In the genomic region with DNA sequence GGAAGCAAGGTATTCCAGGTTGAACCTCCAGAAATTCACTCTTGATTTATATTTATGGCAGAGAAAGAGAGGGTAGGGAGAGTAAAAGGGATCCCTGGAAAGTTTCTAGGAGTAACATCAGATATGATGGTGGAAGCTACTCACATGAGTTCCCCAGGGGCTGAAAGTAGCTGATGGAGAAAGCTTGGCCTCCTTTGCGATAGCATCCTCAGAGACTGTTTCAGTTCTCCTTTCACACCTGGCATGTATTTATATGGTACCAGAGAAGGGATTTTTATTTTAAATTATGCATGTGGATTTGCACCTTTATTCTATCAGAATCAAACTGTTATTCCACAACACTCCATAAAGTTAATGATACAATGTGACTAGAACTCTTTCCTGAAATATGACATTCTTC, we compare ENCODE assay signal across 25 cellular contexts.
A peak's percentile ranks its signal among the peaks of the same experiment; 100 is the strongest.
DNase-seq lines count a peak whose midpoint lies in the region; ATAC-seq, FAIRE-seq and TF ChIP-seq lines count a peak whose summit lies in the region.
"Had no signal": no experiment of that assay in that cellular context is flagged by ENCODE, and none has a peak within 500 bp of the region (broad histone marks: within the 10 kb centered on the region; RNA-seq: fewer than 3 reads in every experiment).

No MANE protein-coding gene starts in this region.

- no peak for FAIRE-seq in GM12878 (lab: Jason Lieb, UNC)

- SMC1A ChIA-PET in GM12878 (lab: Charles Lee; ENCODE audit: uncharacterized antibody, unreplicated experiment): no interaction called here

- H3K9me3 ChIP-seq in GM12878 (replicated peaks; ENCODE audit: control insufficient read depth, insufficient read depth, low read length): no peaks in the 10 kb centered on the region
- H3K9me3 ChIP-seq: Caco-2, heart right ventricle, Peyer's patch had no signal

- intact Hi-C loops in GM12878 (cut with micrococcal nuclease; ENCODE audit: unreplicated experiment): no loop called here

- H3K4me3 ChIP-seq in GM12878: no peak overlapping the region
- H3K4me3 ChIP-seq: heart right ventricle, Peyer's patch had no signal

- H3K36me3 ChIP-seq in GM12878 (ENCODE audit: control insufficient read depth in 2 of 2, insufficient read depth in 2 of 2, low read length in 1 of 2): no peaks in the 10 kb centered on the region
- H3K36me3 ChIP-seq: heart right ventricle, Peyer's patch had no signal

- BruUV-seq in GM12878 (replicated peaks; lab: Mats Ljungman, UMichigan): no TSS peak

- no peaks in the 10 kb centered on the region for H4K20me1 ChIP-seq in GM12878 (ENCODE audit: control insufficient read depth, insufficient read depth)

- POLR2A ChIA-PET in GM12878 (lab: Charles Lee): no interaction called here

- no peaks in the 10 kb centered on the region for H3K27me3 ChIP-seq in GM12878 (replicated peaks in 1 of 2; ENCODE audit: control insufficient read depth in 2 of 2, insufficient read depth in 2 of 2, low read length in 1 of 2)
- H3K27me3 ChIP-seq: heart right ventricle, Peyer's patch had no signal

- no peaks in the 10 kb centered on the region for H3K4me1 ChIP-seq in GM12878 (ENCODE audit: control insufficient read depth, insufficient read depth, low read length)
- H3K4me1 ChIP-seq: heart right ventricle, Peyer's patch had no signal

- no peaks in the 10 kb centered on the region for H3K79me2 ChIP-seq in GM12878 (ENCODE audit: control insufficient read depth, insufficient read depth, low read length)

- ATAC-seq in GM19324 (IDR thresholded peaks at IDR 0.05; ENCODE audit: low FRiP score, unreplicated experiment) (peak; percentile 66), GM21737 (IDR thresholded peaks at IDR 0.05; ENCODE audit: unreplicated experiment) (peak; percentile 68), HG03103 (IDR thresholded peaks at IDR 0.05; ENCODE audit: low read depth, unreplicated experiment) (peak; percentile 75), GM12878 (peak; percentile 72), GM21381 (IDR thresholded peaks at IDR 0.05; ENCODE audit: unreplicated experiment) (no peak)
- ATAC-seq: activated CD8-positive, alpha-beta memory T cell treated with anti-CD3 and anti-CD28 coated beads, Interleukin-2, amount 10 ng/mL, durations not matched to agents 7 days and 5 days; heart right ventricle; naive thymus-derived CD8-positive, alpha-beta T cell had no signal

- no peak overlapping the region for H3K4me2 ChIP-seq in GM12878 (ENCODE audit: control insufficient read depth, insufficient read depth)

- no peak for TF ChIP-seq RAD21 in GM12878 (IDR thresholded peaks at IDR 0.05; ENCODE audit: insufficient read depth, low read depth, low read length)

- RAD21 ChIA-PET in GM12878 (lab: Charles Lee; ENCODE audit: unreplicated experiment): no interaction called here

- DNase-seq in GM12878 (ENCODE audit: low read depth, low spot score) (no peak), NOMO-1 treated with dmso at 0.1 percent for 144 hours (lab: John Stamatoyannopoulos, UW; ENCODE audit: unreplicated experiment) (no peak)
- DNase-seq in activated CD4-positive, alpha-beta T cell treated with anti-CD3 and anti-CD28 coated beads, Interleukin-2, amount 50 U/mL, for 48 hours: no peak
- DNase-seq: activated CD4-positive, CD25-positive, alpha-beta regulatory T cell treated with anti-CD3 and anti-CD28 coated beads, Interleukin-2, amount 50 U/mL, for 72 hours; activated CD8-positive, alpha-beta memory T cell treated with anti-CD3 and anti-CD28 coated beads, Interleukin-2, amount 10 ng/mL, durations not matched to agents 7 days and 5 days; activated effector memory CD4-positive, alpha-beta T cell treated with anti-CD3 and anti-CD28 coated beads, Interleukin-2, amount 50 U/mL, for 16 hours; AML-193; amygdala; Caco-2; effector CD8-positive, alpha-beta T cell; EL; heart right ventricle; Kasumi-1; naive thymus-derived CD8-positive, alpha-beta T cell; NCI-H2171; NCI-H748 treated with DMSO at 0.1 percent for 48 hours; Peyer's patch; stimulated activated CD4-positive, alpha-beta T cell treated with anti-CD3 and anti-CD28 coated beads, Interleukin-4, amount 100 ng/mL, for 4 hours; stimulated activated CD8-positive, alpha-beta memory T cell treated with anti-CD3 and anti-CD28 coated beads, Interleukin-4, amount 100 ng/mL, for 48 hours; substantia nigra; T1000 had no signal

- no peak for TF ChIP-seq EP300 in GM12878 (IDR thresholded peaks at IDR 0.05; ENCODE audit: borderline replicate concordance in 1 of 2, control insufficient read depth in 1 of 2, low read depth in 2 of 2, low read length in 2 of 2)

- no peak overlapping the region for H3K9ac ChIP-seq in GM12878 (ENCODE audit: control insufficient read depth, insufficient read depth, low read length)

- 35% methylated on average over 1 of the region's 1 CpG for WGBS in GM12878 (ENCODE audit: insufficient coverage, insufficient replicate concordance, low lambda C conversion rate, missing lambda C conversion rate)

- no peak for TF ChIP-seq CTCF in GM12878 (IDR thresholded peaks at IDR 0.05 in 2 of 3, conservative IDR thresholded peaks at IDR 0.05 in 1 of 3; ENCODE audit: control insufficient read depth in 2 of 3, extremely low read depth in 1 of 3, insufficient read depth in 1 of 3, low read depth in 3 of 3, low read length in 3 of 3)

- TF ChIP-seq POLR2A in GM12878 (IDR thresholded peaks at IDR 0.05; ENCODE audit: low read depth, low read length): no peak

- in situ Hi-C loops in GM12878 (cut with MboI): no loop called here

- H2AFZ ChIP-seq in GM12878 (ENCODE audit: control insufficient read depth, low read depth, low read length): no peak overlapping the region

- CTCF ChIA-PET in GM12878 (lab: Yijun Ruan, JAX): no interaction called here

- H3K27ac ChIP-seq in GM12878 (ENCODE audit: control insufficient read depth, insufficient read depth): no peak overlapping the region
- H3K27ac ChIP-seq: heart right ventricle, Peyer's patch had no signal

TF ChIP-seq in GM12878, 131 proteins besides CTCF, POLR2A, EP300 and RAD21:
- TF ChIP-seq SMAD1 (IDR thresholded peaks at IDR 0.05; ENCODE audit: low read depth, partially characterized antibody) (no peak), MXI1 (IDR thresholded peaks at IDR 0.05; ENCODE audit: low read depth, low read length) (no peak), SPI1 (IDR thresholded peaks at IDR 0.05; ENCODE audit: borderline replicate concordance, insufficient read depth, low read depth, low read length) (peak; percentile 62; the same call in 1 of the 2 replicates), GABPA (IDR thresholded peaks at IDR 0.05; ENCODE audit: low read depth) (no peak), ZBED1 (IDR thresholded peaks at IDR 0.05; ENCODE audit: borderline replicate concordance) (no peak), RCOR1 (conservative IDR thresholded peaks at IDR 0.05; ENCODE audit: low read depth, low read length) (no peak), STAT1 (conservative IDR thresholded peaks at IDR 0.05) (no peak), SMC3 (IDR thresholded peaks at IDR 0.05; ENCODE audit: borderline replicate concordance, low read length) (no peak)
